Comparison of ENCODE assay signal across 8 cellular contexts in the genomic region with DNA sequence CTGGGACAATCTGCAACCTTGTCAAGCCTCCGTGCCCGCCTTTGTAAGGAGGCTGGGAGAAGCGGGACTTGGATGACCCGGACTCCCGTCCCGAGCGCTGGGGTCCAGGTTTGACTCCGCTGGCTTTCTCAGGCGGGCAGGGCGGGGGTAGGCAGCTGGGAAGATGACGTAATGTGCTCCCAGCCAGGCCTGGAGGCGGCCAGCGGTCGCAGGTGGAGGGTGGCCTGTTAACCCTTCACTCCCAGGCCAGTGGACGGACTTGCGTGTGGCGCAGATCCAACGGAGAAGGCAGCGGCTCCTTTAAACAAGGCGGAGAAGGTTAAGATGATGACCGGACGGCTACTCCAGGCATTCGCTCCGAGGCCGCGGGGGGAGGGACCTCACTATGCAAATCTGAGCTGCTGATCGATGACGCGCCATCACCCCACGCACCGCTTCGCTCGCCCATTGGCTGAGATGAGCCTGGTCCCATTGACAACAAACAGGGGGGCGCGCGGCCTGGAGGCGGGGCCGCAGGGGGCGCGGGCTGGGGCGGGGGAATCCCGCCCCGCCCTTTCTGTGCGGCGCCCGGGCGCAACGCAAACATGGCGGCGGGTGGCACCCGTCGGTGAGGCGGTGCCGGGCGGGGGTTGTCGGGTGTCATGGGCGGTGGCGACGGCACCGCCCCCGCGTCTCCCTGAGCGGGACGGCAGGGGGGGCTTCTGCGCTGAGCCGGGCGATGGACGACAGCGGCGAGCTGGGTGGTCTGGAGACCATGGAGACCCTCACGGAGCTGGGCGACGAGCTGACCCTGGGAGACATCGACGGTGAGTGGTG. TPM values are rescaled to one million over a fixed set of nuclear protein-coding genes. Genes with fewer than 3 reads are reported as not detected.
DNase-seq lines count a peak whose midpoint lies in the region; ATAC-seq, FAIRE-seq and TF ChIP-seq lines count a peak whose summit lies in the region.

Gene SREBF2, plus strand, starts transcription at position 553 of the 816 bp plus-strand sequence. Its CDS starts 166 bp downstream, at position 719.

- peak within 1 kb of the TSS; percentile 97 for H3K4me2 ChIP-seq in Loucy (ENCODE audit: low read depth, low read length, poor library complexity, severe bottlenecking)

- no peaks in the 10 kb centered on the region for H3K9me3 Mint-ChIP-seq in natural killer cell

- H3K9me3 ChIP-seq in Loucy (ENCODE audit: insufficient read depth, low read depth, low read length) = no peaks in the 10 kb centered on the region

- H3K79me2 ChIP-seq in Loucy (ENCODE audit: insufficient read depth, low read length) = peaks cover 62% of the 10 kb centered on the region

- peaks cover 13% of the 10 kb centered on the region; the same call in 1 of the 2 replicates for H3K36me3 ChIP-seq in Loucy (ENCODE audit: insufficient read depth, low read length)

- DNase-seq in ELR (ENCODE audit: low read depth) (peak; percentile 99), H54 (ENCODE audit: insufficient read length, low spot score) (peak; percentile 84), fibroblast of peridontal ligament (ENCODE audit: extremely low read depth) (peak; percentile 99), natural killer cell (peak; percentile 97)
- DNase-seq in activated T-helper 9 cell treated with anti-CD3 and anti-CD28 coated beads, Interleukin-2, amount 50 U/mL, for 16 hours (ENCODE audit: low read depth) = peak; percentile 100
- DNase-seq in stimulated activated naive CD4-positive, alpha-beta T cell treated with Interleukin-2 at 50 U/mL for 16 hours (lab: John Stamatoyannopoulos, UW) = peak; percentile 99

- peak; percentile 78 for FAIRE-seq in H54 (lab: Jason Lieb, UNC)

- peak; percentile 91 to 97 (median 92) for ATAC-seq in natural killer cell

- H3F3A ChIP-seq in Loucy (ENCODE audit: low read depth) = no peaks in the 10 kb centered on the region

- H3K4me3 Mint-ChIP-seq in natural killer cell = peak within 1 kb of the TSS; percentile 95

- H2AFZ ChIP-seq in Loucy (ENCODE audit: low read length) = no peak within 1 kb of the TSS; the same call in 1 of the 2 replicates

- H3K9ac ChIP-seq in Loucy (ENCODE audit: low read depth, low read length, poor library complexity, severe bottlenecking) = peak within 1 kb of the TSS; percentile 95

- H3K4me1 ChIP-seq in Loucy (ENCODE audit: insufficient read depth, low read length, poor library complexity, severe bottlenecking) = peaks cover 55% of the 10 kb centered on the region

- TF ChIP-seq CTCF in Loucy (conservative IDR thresholded peaks at IDR 0.05; ENCODE audit: low read length) (no peak), natural killer cell (IDR thresholded peaks at IDR 0.05) (no peak)

- H3K27me3 ChIP-seq in Loucy (ENCODE audit: insufficient read depth, low read length, poor library complexity, severe bottlenecking) = no peaks in the 10 kb centered on the region

- peak; percentile 61 for TF ChIP-seq POLR2A in H54 (IDR thresholded peaks at IDR 0.05; ENCODE audit: low read depth, low read length)
- TF ChIP-seq POLR2A in Raji (IDR thresholded peaks at IDR 0.05; ENCODE audit: insufficient read depth, low read depth, low read length) = peak; percentile 75

- H3K27ac Mint-ChIP-seq in natural killer cell = peak within 1 kb of the TSS; percentile 99

- no peaks in the 10 kb centered on the region for H3K36me3 Mint-ChIP-seq in natural killer cell

- peak within 1 kb of the TSS; percentile 87 for H3K4me3 ChIP-seq in Loucy (ENCODE audit: low read length, poor library complexity, severe bottlenecking)

- H3K4me1 Mint-ChIP-seq in natural killer cell = peaks cover 32 to 41% of the 10 kb centered on the region in 2 donors

- no peaks in the 10 kb centered on the region for H3K9me2 ChIP-seq in Loucy (replicated peaks; ENCODE audit: low read depth, low read length)

- H4K20me1 ChIP-seq in Loucy (ENCODE audit: insufficient read depth, low read length, poor library complexity, severe bottlenecking) = peaks cover 34% of the 10 kb centered on the region

- H3K27me3 Mint-ChIP-seq in natural killer cell (ENCODE audit: low read depth in 2 of 2) = no peaks in the 10 kb centered on the region

- intact Hi-C loops in natural killer cell (cut with micrococcal nuclease) = loop anchor here (2.0 kb wide), 2 partner anchors 52 to 114 kb away; partner anchors contain the start of gene CENPM

RNA-seq across cellular contexts. Expression of gene SREBF2, which starts in this region (rescaled TPM):
- 100 to 1,000 TPM; 101 to 106 (median 105) TPM for total RNA-seq in natural killer cell

Comparison
In these comparisons a context has a peak if more than half of its experiments do, and no peak if none do; other contexts are left out.
1. Peak in every context shown above with its lines: DNase-seq, ATAC-seq and H3K4me3 ChIP-seq.